ENCODE assay signal across 12 cellular contexts in the genomic region with DNA sequence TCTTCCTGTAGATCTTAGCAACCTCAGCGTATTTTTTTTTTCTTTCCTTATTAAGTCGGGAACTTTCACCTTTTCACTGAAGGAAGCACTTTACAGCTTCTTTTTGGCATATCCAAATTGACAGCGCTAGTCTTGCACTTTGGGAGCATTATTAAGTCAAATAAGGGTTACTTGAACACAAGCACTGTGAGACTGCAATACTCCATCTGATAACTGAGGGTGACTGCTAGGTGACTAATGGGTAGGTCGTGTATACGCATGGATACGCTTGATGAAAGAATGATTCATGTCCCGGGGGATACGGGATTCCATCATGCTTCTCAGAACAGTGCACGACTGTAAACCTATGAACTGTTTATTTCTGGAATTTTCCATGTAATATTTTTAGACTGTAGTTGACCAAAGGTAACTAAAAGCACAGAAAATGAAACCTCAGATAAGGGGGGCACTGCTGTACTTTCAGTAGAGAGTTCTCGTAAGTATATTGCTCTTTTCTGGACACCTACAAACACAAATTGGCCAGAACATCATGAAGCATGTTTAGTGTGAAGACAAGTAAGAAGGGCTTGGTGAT.
DNase-seq lines count a peak whose midpoint lies in the region; ATAC-seq and TF ChIP-seq lines count a peak whose summit lies in the region.
"Had no signal": no experiment of that assay in that cellular context is flagged by ENCODE, and none has a peak within 500 bp of the region (broad histone marks: within the 10 kb centered on the region; RNA-seq: fewer than 3 reads in every experiment).

No MANE protein-coding gene starts in this region.

- no peaks in the 10 kb centered on the region for H3K36me3 ChIP-seq in osteoblast (ENCODE audit: insufficient read depth, low read length)
- no peaks in the 10 kb centered on the region for H3K36me3 ChIP-seq in gastrocnemius medialis

- peak overlapping the region; percentile 94 for H3K27ac ChIP-seq in osteoblast (ENCODE audit: low read depth, low read length)
- no peak overlapping the region for H3K27ac ChIP-seq in gastrocnemius medialis
- H3K27ac ChIP-seq: VCaP had no signal

- H3K79me2 ChIP-seq in osteoblast (ENCODE audit: insufficient read depth, low read length): no peaks in the 10 kb centered on the region

- TF ChIP-seq POLR2A in gastrocnemius medialis (IDR thresholded peaks at IDR 0.05): no peak

- peak overlapping the region; percentile 21 for H2AFZ ChIP-seq in osteoblast (ENCODE audit: low read length)

- peak; percentile 86 for DNase-seq in COLO829 (ENCODE audit: low spot score)
- DNase-seq in NCI-H460 (ENCODE audit: extremely low read depth, low read depth): peak; percentile 90
- DNase-seq in dermis blood vessel endothelial cell: peak; percentile 85
- peak; percentile 95 for DNase-seq in osteoblast (ENCODE audit: insufficient read length, low spot score, missing footprints)
- no peak for DNase-seq in gastrocnemius medialis
- DNase-seq in NK-92 treated with Interleukin-12 subunit alpha and Interleukin-12 subunit beta, amount 100 ng/mL, for 24 hours (lab: John Stamatoyannopoulos, UW): no peak
- no peak for DNase-seq in T-helper 2 cell
- no peak for DNase-seq in Right ventricle myocardium inferior (ENCODE audit: missing footprints)
- DNase-seq: activated T-cell treated with anti-CD3 and anti-CD28 coated beads, Interleukin-2, amount 50 U/mL, for 24 hours; NCI-H1417; stimulated activated CD4-positive, alpha-beta T cell treated with anti-CD3 and anti-CD28 coated beads, Interleukin-1b, Interleukin-23, amount 100 ng/mL, for 48 hours had no signal

- TF ChIP-seq CTCF in osteoblast (IDR thresholded peaks at IDR 0.05; ENCODE audit: extremely low read depth, low read depth, low read length) (no peak), gastrocnemius medialis (IDR thresholded peaks at IDR 0.05 in 4 of 5, conservative IDR thresholded peaks at IDR 0.05 in 1 of 5) (no peak)

- no peak for ATAC-seq in gastrocnemius medialis
- ATAC-seq in Right ventricle myocardium inferior: no peak

- intact Hi-C loops in gastrocnemius medialis (cut with DNase I; ENCODE audit: low total_unique reads) (no loop called here), Right ventricle myocardium inferior (cut with DNase I) (no loop called here)

- H3K4me2 ChIP-seq in osteoblast (ENCODE audit: insufficient read depth, low read length): peak overlapping the region; percentile 65

- H3K4me3 ChIP-seq in osteoblast (ENCODE audit: insufficient read depth, low read length) (peak overlapping the region; percentile 24), gastrocnemius medialis (no peak overlapping the region)

- H3K27me3 ChIP-seq in osteoblast (ENCODE audit: insufficient read depth, low read length): no peaks in the 10 kb centered on the region
- no peaks in the 10 kb centered on the region for H3K27me3 ChIP-seq in gastrocnemius medialis

- H3K9me3 ChIP-seq in osteoblast (ENCODE audit: low read depth, low read length) (no peaks in the 10 kb centered on the region), gastrocnemius medialis (no peaks in the 10 kb centered on the region)

- H3K4me1 ChIP-seq in osteoblast (ENCODE audit: insufficient read depth, low read length) (peaks cover 38% of the 10 kb centered on the region), gastrocnemius medialis (no peaks in the 10 kb centered on the region)

- H4K20me1 ChIP-seq in osteoblast (ENCODE audit: insufficient read depth, low read length): no peaks in the 10 kb centered on the region

- in situ Hi-C loops in gastrocnemius medialis (cut with MboI; ENCODE audit: low sequenced_read_pairs in 4 of 4): no loop called here

Comparison
In these comparisons a context has a peak if more than half of its experiments do, and no peak if none do; other contexts are left out.
1. DNase-seq: peak in COLO829 (single experiment), NCI-H460 (single experiment), dermis blood vessel endothelial cell (single experiment) and osteoblast (single experiment); none in gastrocnemius medialis (0 of 2), NK-92 treated with Interleukin-12 subunit alpha and Interleukin-12 subunit beta, amount 100 ng/mL, for 24 hours (single experiment), T-helper 2 cell (0 of 5) and Right ventricle myocardium inferior (single experiment).